In genomic region chr21:45322231-45322959, GRCh38 we compare ENCODE assay signal across 14 cellular contexts. TPM values are rescaled to one million over a fixed set of nuclear protein-coding genes. Genes with fewer than 3 reads are reported as not detected.
A peak's percentile ranks its signal among the peaks of the same experiment; 100 is the strongest.
DNase-seq lines count a peak whose midpoint lies in the region; ATAC-seq, FAIRE-seq and TF ChIP-seq lines count a peak whose summit lies in the region.
"Had no signal": no experiment of that assay in that cellular context is flagged by ENCODE, and none has a peak within 500 bp of the region (broad histone marks: within the 10 kb centered on the region; RNA-seq: fewer than 3 reads in every experiment).

No MANE protein-coding gene starts in this region.

- peak overlapping the region; percentile 6 for H3K9ac ChIP-seq in NT2/D1 (ENCODE audit: insufficient read length, low read depth)
- H3K9ac ChIP-seq: KMS-11 had no signal

- no peak for TF ChIP-seq POLR2A in spleen (IDR thresholded peaks at IDR 0.05)

- peaks cover 58% of the 10 kb centered on the region for H3K4me1 ChIP-seq in NT2/D1 (ENCODE audit: insufficient read depth, insufficient read length)
- H3K4me1 ChIP-seq in effector memory CD4-positive, alpha-beta T cell (ENCODE audit: control insufficient read depth, insufficient read depth, low read length, poor library complexity, severe bottlenecking) = peaks cover 13% of the 10 kb centered on the region
- peaks cover 15 to 88% (median 49%) of the 10 kb centered on the region in 6 donors for H3K4me1 ChIP-seq in spleen

- TF ChIP-seq CTCF in spleen (IDR thresholded peaks at IDR 0.05 in 8 of 11, conservative IDR thresholded peaks at IDR 0.05 in 3 of 11) = no peak
- TF ChIP-seq CTCF in WTC11 (IDR thresholded peaks at IDR 0.05) = no peak
- TF ChIP-seq CTCF in D721Med (IDR thresholded peaks at IDR 0.05; ENCODE audit: insufficient read depth, missing control alignments) = no peak
- no peak for TF ChIP-seq CTCF in RWPE1 (conservative IDR thresholded peaks at IDR 0.05; ENCODE audit: low read depth)

- no peaks in the 10 kb centered on the region for H3K36me3 Mint-ChIP-seq in activated CD4-positive, alpha-beta T cell treated with anti-CD3 and anti-CD28 coated beads, Interleukin-2, amount 10 ng/mL, durations not matched to agents 7 days and 5 days (ENCODE audit: low read depth)
- H3K36me3 Mint-ChIP-seq in WTC11 = no peaks in the 10 kb centered on the region; the same call in 1 of the 2 replicates

- no peaks in the 10 kb centered on the region for H3K27me3 Mint-ChIP-seq in activated CD4-positive, alpha-beta T cell treated with anti-CD3 and anti-CD28 coated beads, Interleukin-2, amount 10 ng/mL, durations not matched to agents 7 days and 5 days
- H3K27me3 Mint-ChIP-seq in WTC11 (ENCODE audit: low read depth) = no peaks in the 10 kb centered on the region

- peak overlapping the region; percentile 45 for H3K27ac ChIP-seq in effector memory CD4-positive, alpha-beta T cell (ENCODE audit: insufficient read depth, low read length, poor library complexity, severe bottlenecking)
- H3K27ac ChIP-seq in spleen = peak overlapping the region in 2 of 8 donors; percentile 31 to 35
- H3K27ac ChIP-seq in RWPE1 = no peak overlapping the region
- H3K27ac ChIP-seq: KMS-11 had no signal

- ATAC-seq in WTC11 = no peak

- no peaks in the 10 kb centered on the region for H3K9me3 ChIP-seq in NT2/D1 (ENCODE audit: insufficient read depth, low read length)
- H3K9me3 ChIP-seq in effector memory CD4-positive, alpha-beta T cell (ENCODE audit: control insufficient read depth, low read length) = no peaks in the 10 kb centered on the region
- H3K9me3 ChIP-seq in spleen = no peaks in the 10 kb centered on the region
- H3K9me3 ChIP-seq: transverse colon had no signal

- H3K36me3 ChIP-seq in NT2/D1 (ENCODE audit: insufficient read depth, insufficient read length, low read length) (peaks cover 9% of the 10 kb centered on the region), spleen (no peaks in the 10 kb centered on the region)
- no peaks in the 10 kb centered on the region for H3K36me3 ChIP-seq in effector memory CD4-positive, alpha-beta T cell (ENCODE audit: control insufficient read depth, insufficient read depth, low read length)
- H3K36me3 ChIP-seq: transverse colon had no signal

- CTCF ChIA-PET in activated CD4-positive, alpha-beta T cell treated with anti-CD3 and anti-CD28 coated beads, Interleukin-2, amount 10 ng/mL, durations not matched to agents 7 days and 5 days (lab: Charles Lee) = interaction anchor here (1.3 kb wide), 1 partner anchor 13 kb away, joined by 4 read pairs; no protein-coding TSS in a partner anchor
- CTCF ChIA-PET in WTC11 (lab: Charles Lee) (interaction anchor here (0.6 to 3.7 kb wide), 6 partner anchors 14 to 430 kb away, joined by 3 to 31 read pairs (median 5); partner anchors contain the start of gene POFUT2), RWPE1 (lab: Yijun Ruan, JAX) (no interaction called here)

- H3K4me3 ChIP-seq in NT2/D1 (ENCODE audit: insufficient read length, low read depth) = no peak overlapping the region
- H3K4me3 ChIP-seq in effector memory CD4-positive, alpha-beta T cell (ENCODE audit: insufficient read depth, low read depth, low read length, poor library complexity, severe bottlenecking) = peak overlapping the region; percentile 32
- no peak overlapping the region for H3K4me3 ChIP-seq in spleen
- H3K4me3 ChIP-seq: transverse colon had no signal

- WGBS in spleen, 5 donors = 43 to 57% (median 49%) methylated on average over 20 to 24 of the region's 24 CpGs

- H3K4me1 Mint-ChIP-seq in activated CD4-positive, alpha-beta T cell treated with anti-CD3 and anti-CD28 coated beads, Interleukin-2, amount 10 ng/mL, durations not matched to agents 7 days and 5 days = peaks cover 12% of the 10 kb centered on the region
- peaks cover 11% of the 10 kb centered on the region for H3K4me1 Mint-ChIP-seq in WTC11

- no peaks in the 10 kb centered on the region for H3K9me3 Mint-ChIP-seq in activated CD4-positive, alpha-beta T cell treated with anti-CD3 and anti-CD28 coated beads, Interleukin-2, amount 10 ng/mL, durations not matched to agents 7 days and 5 days
- H3K9me3 Mint-ChIP-seq in WTC11 = no peaks in the 10 kb centered on the region

- intact Hi-C loops in spleen (cut with DNase I; ENCODE audit: low total_unique reads) = no loop called here

- FAIRE-seq in D721Med (lab: Jason Lieb, UNC) = no peak

- peak overlapping the region; percentile 82 for H3K27ac Mint-ChIP-seq in activated CD4-positive, alpha-beta T cell treated with anti-CD3 and anti-CD28 coated beads, Interleukin-2, amount 10 ng/mL, durations not matched to agents 7 days and 5 days
- no peak overlapping the region for H3K27ac Mint-ChIP-seq in WTC11

- H3K27me3 ChIP-seq in NT2/D1 (ENCODE audit: insufficient read depth, insufficient read length) = no peaks in the 10 kb centered on the region
- no peaks in the 10 kb centered on the region for H3K27me3 ChIP-seq in effector memory CD4-positive, alpha-beta T cell (replicated peaks; ENCODE audit: control insufficient read depth, insufficient read depth, low read length, poor library complexity, severe bottlenecking)
- peaks cover 0 to 70% (median 0%) of the 10 kb centered on the region in 7 donors for H3K27me3 ChIP-seq in spleen (replicated peaks in 1 of 7)
- H3K27me3 ChIP-seq: transverse colon had no signal

- POLR2A ChIA-PET in activated CD4-positive, alpha-beta T cell treated with anti-CD3 and anti-CD28 coated beads, Interleukin-2, amount 10 ng/mL, durations not matched to agents 7 days and 5 days (lab: Charles Lee) = no interaction called here
- POLR2A ChIA-PET in WTC11 (lab: Charles Lee) = interaction anchor here (1.2 kb wide), 1 partner anchor 13 kb away, joined by 4 read pairs; no protein-coding TSS in a partner anchor
- POLR2A ChIA-PET in RWPE1 (lab: Yijun Ruan, JAX; ENCODE audit: low non-redundant PET) = no interaction called here

- peak; percentile 27 for DNase-seq in activated CD4-positive, alpha-beta T cell treated with anti-CD3 and anti-CD28 coated beads, Interleukin-2, amount 10 ng/mL, durations not matched to agents 7 days and 5 days
- no peak for DNase-seq in activated CD4-positive, alpha-beta T cell treated with anti-CD3 and anti-CD28 coated beads for 1 hour
- DNase-seq in NT2/D1 (ENCODE audit: low read depth, low spot score) = no peak
- DNase-seq in effector memory CD4-positive, alpha-beta T cell = no peak
- peak; percentile 73 for DNase-seq in spleen
- no peak for DNase-seq in WTC11 (ENCODE audit: low spot score)
- no peak for DNase-seq in D721Med (ENCODE audit: insufficient read length, low spot score)
- DNase-seq in RWPE1 (ENCODE audit: low spot score) = no peak
- DNase-seq: caudate nucleus, NCI-H2081 treated with DMSO at 0.1 percent for 48 hours, OCI-M1, T-helper 2 cell, transverse colon had no signal

- no peak overlapping the region for H3K4me3 Mint-ChIP-seq in activated CD4-positive, alpha-beta T cell treated with anti-CD3 and anti-CD28 coated beads, Interleukin-2, amount 10 ng/mL, durations not matched to agents 7 days and 5 days
- H3K4me3 Mint-ChIP-seq in WTC11 = no peak overlapping the region

TF ChIP-seq in WTC11, 78 proteins besides CTCF, POLR2A, EP300 and RAD21 (continues in another document):
- TF ChIP-seq ZNF416 (CRISPR knock-in tag; IDR thresholded peaks at IDR 0.05) (no peak), NR1H2 (CRISPR knock-in tag; IDR thresholded peaks at IDR 0.05) (no peak), CBFB (CRISPR knock-in tag; IDR thresholded peaks at IDR 0.05; ENCODE audit: low read depth) (no peak), ZSCAN18 (CRISPR knock-in tag; IDR thresholded peaks at IDR 0.05) (no peak), ZMAT4 (CRISPR knock-in tag; IDR thresholded peaks at IDR 0.05) (no peak), ESRRA (CRISPR knock-in tag; IDR thresholded peaks at IDR 0.05; ENCODE audit: borderline replicate concordance) (no peak), ATF2 (CRISPR knock-in tag; IDR thresholded peaks at IDR 0.05; ENCODE audit: borderline replicate concordance, low read depth) (no peak)

RNA-seq across cellular contexts. Expression of gene POFUT2, which starts 34.7 kb away (rescaled TPM):
- 10 to 100 TPM; 19.0 to 19.6 TPM for total RNA-seq in activated CD4-positive, alpha-beta T cell treated with anti-CD3 and anti-CD28 coated beads, Interleukin-2, amount 10 ng/mL, durations not matched to agents 7 days and 5 days
- total RNA-seq in spleen (10 to 100 TPM; 24.1 to 37.0 (median 28.8) TPM), WTC11 (2021) (37.1 to 41.4 TPM (median 39.7 TPM) in 3 replicates)
- polyA plus RNA-seq in spleen = 10 to 100 TPM; 10.5 to 23.2 (median 19.3) TPM

Comparison
In these comparisons a context has a peak if more than half of its experiments do, and no peak if none do; other contexts are left out.
1. DNase-seq: peak in activated CD4-positive, alpha-beta T cell treated with anti-CD3 and anti-CD28 coated beads, Interleukin-2, amount 10 ng/mL, durations not matched to agents 7 days and 5 days (single experiment) and spleen (single experiment); none in activated CD4-positive, alpha-beta T cell treated with anti-CD3 and anti-CD28 coated beads for 1 hour (single experiment), NT2/D1 (single experiment), effector memory CD4-positive, alpha-beta T cell (0 of 3), WTC11 (single experiment), D721Med (single experiment) and RWPE1 (single experiment).